ENCODE assay signal across 8 cellular contexts in genomic region chr11:62880803-62881578, GRCh38. TPM values are rescaled to one million over a fixed set of nuclear protein-coding genes. Genes with fewer than 3 reads are reported as not detected.
DNase-seq lines count a peak whose midpoint lies in the region; ATAC-seq and TF ChIP-seq lines count a peak whose summit lies in the region.

TSS of gene SLC3A2 (plus strand) at chr11:62880896. CDS start at chr11:62881024, 128 bp downstream.

- TF ChIP-seq CTCF in lower leg skin (IDR thresholded peaks at IDR 0.05), result no peak

- TF ChIP-seq POLR2A in GM19099 (IDR thresholded peaks at IDR 0.05; ENCODE audit: extremely low read depth, insufficient read length, low read depth) (peak; percentile 99), lower leg skin (IDR thresholded peaks at IDR 0.05) (peak in 1 of 2 donors; percentile 97)

- WGBS in lower leg skin, 2 donors, result 0 to 1% methylated on average over 38 to 52 of the region's 69 CpGs

- peak within 1 kb of the TSS; percentile 96 for H3K4me3 ChIP-seq in lower leg skin (ENCODE audit: low read depth, poor library complexity, severe bottlenecking)

- intact Hi-C loops in lower leg skin (cut with DNase I; ENCODE audit: low total_unique reads), result no loop called here

- ATAC-seq in HG03378 (IDR thresholded peaks at IDR 0.05; ENCODE audit: unreplicated experiment), result peak; percentile 46

- peak; percentile 56 to 95 (median 88) for DNase-seq in C1 segment of cervical spinal cord (lab: John Stamatoyannopoulos, UW)
- peak; percentile 82 for DNase-seq in NCI-H526 treated with DMSO at 0.1 percent for 48 hours (lab: John Stamatoyannopoulos, UW)
- DNase-seq in activated CD4-positive, alpha-beta T cell treated with anti-CD3 and anti-CD28 coated beads, Interleukin-2, amount 50 U/mL, for 4 hours, result peak; percentile 84 to 85
- peak; percentile 61 to 89 for DNase-seq in dermis microvascular lymphatic vessel endothelial cell (ENCODE audit: low read depth in 2 of 2)
- peak; percentile 84 to 98 for DNase-seq in lower leg skin (ENCODE audit: low spot score in 2 of 2)
- DNase-seq in stimulated activated CD4-positive, alpha-beta T cell treated with anti-CD3 and anti-CD28 coated beads, TNF-alpha, amount 100 ng/mL, for 1 hour (ENCODE audit: low read depth in 3 of 3, low spot score in 1 of 3), result peak; percentile 47 to 79 (median 65)

RNA-seq across cellular contexts. Expression of gene SLC3A2, which starts in this region (rescaled TPM):
- total RNA-seq in dermis microvascular lymphatic vessel endothelial cell, result 48.4 and 51.1 TPM in 2 replicates
- total RNA-seq in lower leg skin, result 100 to 1,000 TPM; 175 to 190 (median 187) TPM

Comparison
In these comparisons a context has a peak if more than half of its experiments do, and no peak if none do; other contexts are left out.
1. Peak in every context shown above with its lines: DNase-seq, ATAC-seq and H3K4me3 ChIP-seq.